ENCODE assay signal across 13 cellular contexts in genomic region chr1:203299180-203299579, GRCh38. TPM values are rescaled to one million over a fixed set of nuclear protein-coding genes. Genes with fewer than 3 reads are reported as not detected.
DNase-seq lines count a peak whose midpoint lies in the region; ATAC-seq and TF ChIP-seq lines count a peak whose summit lies in the region.
"Had no signal": no experiment of that assay in that cellular context is flagged by ENCODE, and none has a peak within 500 bp of the region (broad histone marks: within the 10 kb centered on the region; RNA-seq: fewer than 3 reads in every experiment).

No MANE protein-coding gene starts in this region.

- peak overlapping the region; percentile 99 for H3K27ac ChIP-seq in DOHH2 (ENCODE audit: low read depth, low read length)
- H3K27ac ChIP-seq in CD8-positive, alpha-beta T cell (ENCODE audit: low read depth, low read length) = no peak overlapping the region
- H3K27ac ChIP-seq: left ventricle myocardium inferior had no signal

- H3K4me3 Mint-ChIP-seq in brain = no peak overlapping the region
- no peak overlapping the region for H3K4me3 Mint-ChIP-seq in CD8-positive, alpha-beta T cell
- H3K4me3 Mint-ChIP-seq: activated CD8-positive, alpha-beta memory T cell treated with anti-CD3 and anti-CD28 coated beads, Interleukin-2, amount 10 ng/mL, durations not matched to agents 7 days and 5 days had no signal

- no peaks in the 10 kb centered on the region for H3K27me3 ChIP-seq in DOHH2 (ENCODE audit: control insufficient read depth, low read length)
- H3K27me3 ChIP-seq in CD8-positive, alpha-beta T cell (ENCODE audit: insufficient read depth, low read length) = no peaks in the 10 kb centered on the region

- TF ChIP-seq CTCF in DOHH2 (IDR thresholded peaks at IDR 0.05; ENCODE audit: low read depth, low read length, poor library complexity, severe bottlenecking) = no peak
- no peak for TF ChIP-seq CTCF in brain (conservative IDR thresholded peaks at IDR 0.05)
- no peak for TF ChIP-seq CTCF in CD8-positive, alpha-beta T cell (IDR thresholded peaks at IDR 0.05)

- H3K79me2 ChIP-seq in DOHH2 (ENCODE audit: control insufficient read depth, low read length) = peaks cover 20% of the 10 kb centered on the region

- H3K36me3 ChIP-seq in DOHH2 (ENCODE audit: control insufficient read depth, low read length) = peaks cover 17% of the 10 kb centered on the region
- H3K36me3 ChIP-seq in CD8-positive, alpha-beta T cell (ENCODE audit: insufficient read depth, low read length) = no peaks in the 10 kb centered on the region
- H3K36me3 ChIP-seq: left ventricle myocardium inferior had no signal

- H3K4me2 ChIP-seq in DOHH2 (ENCODE audit: low read length) = peak overlapping the region; percentile 89

- peaks cover 50% of the 10 kb centered on the region for H3F3A ChIP-seq in DOHH2 (ENCODE audit: control insufficient read depth, insufficient read depth)

- POLR2A ChIA-PET in CD8-positive, alpha-beta T cell (lab: Charles Lee) = interaction anchor here (1.1 to 3.4 kb wide), 3 partner anchors 9 to 28 kb away, joined by 3 to 30 read pairs (median 5); no protein-coding TSS in a partner anchor

- H3K9me2 ChIP-seq in DOHH2 (replicated peaks; ENCODE audit: control insufficient read depth, low read length) = no peaks in the 10 kb centered on the region

- intact Hi-C loops in CD8-positive, alpha-beta T cell (cut with DNase I, micrococcal nuclease) = no loop called here

- peak overlapping the region in 3 of 5 experiments; percentile 36 to 64 (median 46) for H3K27ac Mint-ChIP-seq in brain
- no peak overlapping the region for H3K27ac Mint-ChIP-seq in CD8-positive, alpha-beta T cell
- H3K27ac Mint-ChIP-seq: activated CD8-positive, alpha-beta memory T cell treated with anti-CD3 and anti-CD28 coated beads, Interleukin-2, amount 10 ng/mL, durations not matched to agents 7 days and 5 days had no signal

- DNase-seq in activated T-cell treated with anti-CD3 and anti-CD28 coated beads for 4 hours (no peak), DMS79 (lab: John Stamatoyannopoulos, UW) (no peak)
- DNase-seq in CD8-positive, alpha-beta T cell = no peak
- DNase-seq: activated CD8-positive, alpha-beta memory T cell treated with anti-CD3 and anti-CD28 coated beads, Interleukin-2, amount 10 ng/mL, durations not matched to agents 7 days and 5 days; foreskin melanocyte; GDM1; left ventricle myocardium inferior; NCI-H1436 had no signal

- no peaks in the 10 kb centered on the region for H3K9me3 Mint-ChIP-seq in brain
- H3K9me3 Mint-ChIP-seq in CD8-positive, alpha-beta T cell = no peaks in the 10 kb centered on the region

- peaks cover 100% of the 10 kb centered on the region for H3K4me1 ChIP-seq in DOHH2 (ENCODE audit: control insufficient read depth, low read length)
- peaks cover 40% of the 10 kb centered on the region for H3K4me1 ChIP-seq in CD8-positive, alpha-beta T cell (ENCODE audit: insufficient read depth, low read length)

- H3K4me1 Mint-ChIP-seq in brain = peaks cover 68% of the 10 kb centered on the region
- peaks cover 66% of the 10 kb centered on the region for H3K4me1 Mint-ChIP-seq in CD8-positive, alpha-beta T cell (ENCODE audit: low read depth)

- H3K4me3 ChIP-seq in DOHH2 (ENCODE audit: low read length) = peak overlapping the region; percentile 70
- no peak overlapping the region for H3K4me3 ChIP-seq in CD8-positive, alpha-beta T cell (ENCODE audit: low read depth, low read length)
- H3K4me3 ChIP-seq: left ventricle myocardium inferior had no signal

- no peaks in the 10 kb centered on the region for H3K9me3 ChIP-seq in DOHH2 (ENCODE audit: control insufficient read depth, insufficient read depth, low read length)
- no peaks in the 10 kb centered on the region for H3K9me3 ChIP-seq in CD8-positive, alpha-beta T cell (ENCODE audit: low read length)
- H3K9me3 ChIP-seq: left ventricle myocardium inferior had no signal

- H3K36me3 Mint-ChIP-seq in brain = no peaks in the 10 kb centered on the region
- no peaks in the 10 kb centered on the region for H3K36me3 Mint-ChIP-seq in CD8-positive, alpha-beta T cell
- H3K36me3 Mint-ChIP-seq: activated CD8-positive, alpha-beta memory T cell treated with anti-CD3 and anti-CD28 coated beads, Interleukin-2, amount 10 ng/mL, durations not matched to agents 7 days and 5 days had no signal

- H4K20me1 ChIP-seq in DOHH2 (ENCODE audit: control insufficient read depth, insufficient read depth, low read depth, low read length) = no peaks in the 10 kb centered on the region

- peaks cover 3% of the 10 kb centered on the region for H3K27me3 Mint-ChIP-seq in brain
- no peaks in the 10 kb centered on the region for H3K27me3 Mint-ChIP-seq in CD8-positive, alpha-beta T cell (ENCODE audit: low read depth)
- H3K27me3 Mint-ChIP-seq: activated CD8-positive, alpha-beta memory T cell treated with anti-CD3 and anti-CD28 coated beads, Interleukin-2, amount 10 ng/mL, durations not matched to agents 7 days and 5 days had no signal

- CTCF ChIA-PET in CD8-positive, alpha-beta T cell (lab: Charles Lee) = interaction anchor here (1.0 to 3.5 kb wide), 9 partner anchors 11 to 45 kb away, joined by 3 to 15 read pairs (median 5); no protein-coding TSS in a partner anchor

- ATAC-seq in GM19324 (IDR thresholded peaks at IDR 0.05; ENCODE audit: low FRiP score, unreplicated experiment) (peak; percentile 52), HG03342 (IDR thresholded peaks at IDR 0.05; ENCODE audit: unreplicated experiment) (peak; percentile 53), HG03469 (IDR thresholded peaks at IDR 0.05; ENCODE audit: unreplicated experiment) (no peak)
- ATAC-seq in CD8-positive, alpha-beta T cell = no peak
- ATAC-seq: activated CD8-positive, alpha-beta memory T cell treated with anti-CD3 and anti-CD28 coated beads, Interleukin-2, amount 10 ng/mL, durations not matched to agents 7 days and 5 days had no signal

RNA-seq across cellular contexts. Expression of gene BTG2, which starts 6.1 kb away (rescaled TPM):
- 117 TPM for polyA plus RNA-seq in brain (ENCODE audit: insufficient read depth, low read depth, low replicate concordance)
- total RNA-seq in CD8-positive, alpha-beta T cell = 100 to 1,000 TPM; 751 to 765 TPM

RNA-seq across cellular contexts. Expression of gene FMOD, which starts 51.7 kb away (rescaled TPM):
- polyA plus RNA-seq in brain (ENCODE audit: insufficient read depth, low read depth, low replicate concordance) = 7.9 TPM
- not detected for total RNA-seq in CD8-positive, alpha-beta T cell

Comparison
In these comparisons a context has a peak if more than half of its experiments do, and no peak if none do; other contexts are left out.
1. ATAC-seq: peak in GM19324 (single experiment) and HG03342 (single experiment); none in CD8-positive, alpha-beta T cell (single experiment) and HG03469 (single experiment).